8 cellular contexts compared by ENCODE assay signal in genomic region chr17:76557368-76558209, GRCh38. TPM values are rescaled to one million over a fixed set of nuclear protein-coding genes. Genes with fewer than 3 reads are reported as not detected.
DNase-seq lines count a peak whose midpoint lies in the region; ATAC-seq and TF ChIP-seq lines count a peak whose summit lies in the region.

No MANE protein-coding gene starts in this region.

- TSS peak; percentile 79 for BruUV-seq in PC-3 (replicated peaks; lab: Mats Ljungman, UMichigan)

- H3K4me3 Mint-ChIP-seq in activated T-cell treated with anti-CD3 and anti-CD28 coated beads, Interleukin-2, amount 50 U/mL, for 4 hours = peak overlapping the region; percentile 99

- H3K27me3 ChIP-seq in PC-3 (ENCODE audit: low read length) (no peaks in the 10 kb centered on the region), esophagus muscularis mucosa (no peaks in the 10 kb centered on the region), muscle layer of duodenum (ENCODE audit: low read depth, low read length) (no peaks in the 10 kb centered on the region)

- H3K9me3 Mint-ChIP-seq in activated T-cell treated with anti-CD3 and anti-CD28 coated beads, Interleukin-2, amount 50 U/mL, for 4 hours = no peaks in the 10 kb centered on the region

- peak overlapping the region; percentile 91 for H2AFZ ChIP-seq in PC-3 (ENCODE audit: low read length)

- POLR2A ChIA-PET in PC-3 (lab: Charles Lee; ENCODE audit: unreplicated experiment) = interaction anchor here (0.6 to 1.1 kb wide), 8 partner anchors 11 to 310 kb away, joined by 3 to 6 read pairs (median 4); no protein-coding TSS in a partner anchor

- no peaks in the 10 kb centered on the region for H3K9me2 ChIP-seq in PC-3 (replicated peaks; ENCODE audit: low read length)

- peak; percentile 68 for TF ChIP-seq POLR2A in esophagus muscularis mucosa (IDR thresholded peaks at IDR 0.05; ENCODE audit: low read depth)

- peaks cover 50% of the 10 kb centered on the region for H3K4me1 Mint-ChIP-seq in activated T-cell treated with anti-CD3 and anti-CD28 coated beads, Interleukin-2, amount 50 U/mL, for 4 hours (ENCODE audit: low read depth)

- ATAC-seq in GM21717 (IDR thresholded peaks at IDR 0.05; ENCODE audit: unreplicated experiment) = peak; percentile 67
- peak; percentile 84 for ATAC-seq in PC-3
- ATAC-seq in activated T-cell treated with anti-CD3 and anti-CD28 coated beads, Interleukin-2, amount 50 U/mL, for 4 hours = peak; percentile 88 to 94

- H3K27me3 Mint-ChIP-seq in activated T-cell treated with anti-CD3 and anti-CD28 coated beads, Interleukin-2, amount 50 U/mL, for 4 hours (ENCODE audit: low read depth) = no peaks in the 10 kb centered on the region

- H3K4me1 ChIP-seq in PC-3 (ENCODE audit: insufficient read depth, low read length) (peaks cover 42% of the 10 kb centered on the region), esophagus muscularis mucosa (peaks cover 54 to 61% (median 56%) of the 10 kb centered on the region in 4 donors), muscle layer of duodenum (ENCODE audit: control insufficient read depth in 1 of 2, insufficient read depth in 2 of 2, low read length in 2 of 2) (peaks cover 4 to 45% of the 10 kb centered on the region in 2 donors)

- peak; percentile 56 for TF ChIP-seq CTCF in PC-3 (conservative IDR thresholded peaks at IDR 0.05; ENCODE audit: low read depth, low read length)
- peak; percentile 37 to 66 (median 64) for TF ChIP-seq CTCF in esophagus muscularis mucosa (IDR thresholded peaks at IDR 0.05)

- H3F3A ChIP-seq in PC-3 (ENCODE audit: low read length, unreplicated experiment) = peaks cover 17% of the 10 kb centered on the region

- WGBS in esophagus muscularis mucosa = under 1% methylated on average over 40 of the region's 55 CpGs

- CTCF ChIA-PET in PC-3 (lab: Charles Lee) = interaction anchor here (0.6 to 2.0 kb wide), 9 partner anchors 11 to 124 kb away, joined by 3 to 12 read pairs (median 6); partner anchors contain the start of gene ST6GALNAC2

- H3K36me3 ChIP-seq in PC-3 (ENCODE audit: low read depth, low read length) = peaks cover 37% of the 10 kb centered on the region
- H3K36me3 ChIP-seq in esophagus muscularis mucosa = peaks cover 0 to 27% (median 8%) of the 10 kb centered on the region in 4 donors
- peaks cover 0 to 8% of the 10 kb centered on the region in 2 donors for H3K36me3 ChIP-seq in muscle layer of duodenum (ENCODE audit: control insufficient read depth in 1 of 2, insufficient read depth in 2 of 2, low read length in 2 of 2)

- peak overlapping the region; percentile 98 for H3K4me2 ChIP-seq in PC-3 (ENCODE audit: low read length)

- H4K20me1 ChIP-seq in PC-3 (ENCODE audit: low read length) = peaks cover 43% of the 10 kb centered on the region

- H3K9me3 ChIP-seq in PC-3 (ENCODE audit: low read length) (no peaks in the 10 kb centered on the region), esophagus muscularis mucosa (no peaks in the 10 kb centered on the region), muscle layer of duodenum (ENCODE audit: control insufficient read depth in 1 of 2, low read length in 2 of 2) (no peaks in the 10 kb centered on the region)

- intact Hi-C loops in PC-3 (cut with micrococcal nuclease) (loop anchor here (1.0 to 5.0 kb wide), 6 partner anchors 11 to 124 kb away; no protein-coding TSS in a partner anchor), esophagus muscularis mucosa (cut with DNase I) (loop anchor here (5.0 to 10.0 kb wide), 3 partner anchors 35 to 157 kb away; partner anchors contain the start of gene MXRA7)

- peak overlapping the region; percentile 99 for H3K9ac ChIP-seq in PC-3 (ENCODE audit: low read length)

- peaks cover 30% of the 10 kb centered on the region for H3K36me3 Mint-ChIP-seq in activated T-cell treated with anti-CD3 and anti-CD28 coated beads, Interleukin-2, amount 50 U/mL, for 4 hours (ENCODE audit: insufficient read depth)

- H3K79me2 ChIP-seq in PC-3 (ENCODE audit: low read length) = peaks cover 60% of the 10 kb centered on the region

- DNase-seq in DMS79 (lab: John Stamatoyannopoulos, UW) (peak; percentile 88), PC-3 (peak; percentile 99), esophagus muscularis mucosa (ENCODE audit: extremely low spot score) (peak; percentile 98)
- DNase-seq in Jurkat, Clone E6-1 (ENCODE audit: low read depth, low spot score) = peak; percentile 94
- DNase-seq in activated T-cell treated with anti-CD3 and anti-CD28 coated beads, Interleukin-2, amount 50 U/mL, for 4 hours = peak; percentile 91
- DNase-seq in stimulated activated CD8-positive, alpha-beta memory T cell treated with anti-CD3 and anti-CD28 coated beads, Interleukin-7, amount 100 ng/mL, for 24 hours (ENCODE audit: low read depth) = peak; percentile 82

- TF ChIP-seq EP300 in esophagus muscularis mucosa (IDR thresholded peaks at IDR 0.05) = no peak

- H3K27ac ChIP-seq in PC-3 (ENCODE audit: low read length) = peak overlapping the region; percentile 82
- H3K27ac ChIP-seq in esophagus muscularis mucosa (replicated peaks in 1 of 4) = peak overlapping the region; percentile 83 to 93 (median 86)
- H3K27ac ChIP-seq in muscle layer of duodenum (ENCODE audit: low read length) = peak overlapping the region; percentile 96

- peak overlapping the region; percentile 98 for H3K4me3 ChIP-seq in Jurkat, Clone E6-1 (ENCODE audit: low read length)
- H3K4me3 ChIP-seq in PC-3 (ENCODE audit: low read length) (peak overlapping the region; percentile 91), esophagus muscularis mucosa (peak overlapping the region; percentile 64 to 75 (median 71)), muscle layer of duodenum (ENCODE audit: low read depth in 1 of 2, low read length in 2 of 2) (peak overlapping the region; percentile 89 to 90)

RNA-seq across cellular contexts. Expression of gene PRCD, which starts 17.7 kb away (rescaled TPM):
- polyA plus RNA-seq in Jurkat, Clone E6-1 (2012; ENCODE audit: insufficient read depth, insufficient read length) = 1.8 TPM
- total RNA-seq in PC-3 (2014; rRNA removed) (0.86 and 2.5 TPM in 2 replicates), esophagus muscularis mucosa (1 to 10 TPM; 1.2 to 5.1 (median 3.8) TPM)
- total RNA-seq in activated T-cell treated with anti-CD3 and anti-CD28 coated beads, Interleukin-2, amount 50 U/mL, for 4 hours = not detected

RNA-seq across cellular contexts. Expression of gene CYGB, which starts 20.1 kb away (rescaled TPM):
- polyA plus RNA-seq in Jurkat, Clone E6-1 (2012; ENCODE audit: insufficient read depth, insufficient read length) = not detected
- 0.40 and 0.62 TPM in 2 replicates for total RNA-seq in PC-3 (2014; rRNA removed)
- total RNA-seq in activated T-cell treated with anti-CD3 and anti-CD28 coated beads, Interleukin-2, amount 50 U/mL, for 4 hours = not detected
- 10 to 100 TPM; 10.8 to 23.5 (median 20.7) TPM for total RNA-seq in esophagus muscularis mucosa

RNA-seq across cellular contexts. Expression of gene ST6GALNAC2, which starts 28.1 kb away (rescaled TPM):
- polyA plus RNA-seq in Jurkat, Clone E6-1 (2012; ENCODE audit: insufficient read depth, insufficient read length) = not detected
- total RNA-seq in PC-3 (2014; rRNA removed) (1.0 and 6.4 TPM in 2 replicates), esophagus muscularis mucosa (10 to 100 TPM in 2 of 4 donors, 1 to 10 TPM in 2; 8.7 to 17.8 (median 13.3) TPM)
- not detected for total RNA-seq in activated T-cell treated with anti-CD3 and anti-CD28 coated beads, Interleukin-2, amount 50 U/mL, for 4 hours

RNA-seq across cellular contexts. Expression of gene RHBDF2, which starts 56.4 kb away (rescaled TPM):
- polyA plus RNA-seq in Jurkat, Clone E6-1 (2012; ENCODE audit: insufficient read depth, insufficient read length) = 6.0 TPM
- 52.3 and 74.8 TPM in 2 replicates for total RNA-seq in PC-3 (2014; rRNA removed)
- 10 to 100 TPM; 29.5 to 37.0 (median 34.3) TPM for total RNA-seq in activated T-cell treated with anti-CD3 and anti-CD28 coated beads, Interleukin-2, amount 50 U/mL, for 4 hours
- 10 to 100 TPM; 12.9 to 22.5 (median 15.4) TPM for total RNA-seq in esophagus muscularis mucosa

Comparison
In these comparisons a context has a peak if more than half of its experiments do, and no peak if none do; other contexts are left out.
1. Peak in every context shown above with its lines: DNase-seq, ATAC-seq, H3K4me3 ChIP-seq and H3K27ac ChIP-seq.